12 cellular contexts compared by ENCODE assay signal in genomic region chr19:5628470-5628869, GRCh38. TPM values are rescaled to one million over a fixed set of nuclear protein-coding genes. Genes with fewer than 3 reads are reported as not detected.
DNase-seq lines count a peak whose midpoint lies in the region; ATAC-seq and TF ChIP-seq lines count a peak whose summit lies in the region.
"Had no signal": no experiment of that assay in that cellular context is flagged by ENCODE, and none has a peak within 500 bp of the region (broad histone marks: within the 10 kb centered on the region; RNA-seq: fewer than 3 reads in every experiment).

No MANE protein-coding gene starts in this region.

- H3K4me2 ChIP-seq in mesenchymal stem cell (ENCODE audit: low read length, poor library complexity, severe bottlenecking): no peak overlapping the region
- H3K4me2 ChIP-seq: smooth muscle cell had no signal

- no peak overlapping the region for H4K91ac ChIP-seq in mesenchymal stem cell (ENCODE audit: low read length)

- H3K4ac ChIP-seq in mesenchymal stem cell (ENCODE audit: low read depth in 1 of 2, low read length in 2 of 2): no peak overlapping the region

- H2BK120ac ChIP-seq in mesenchymal stem cell (ENCODE audit: low read depth, low read length): no peak overlapping the region

- H3K4me3 Mint-ChIP-seq in activated CD4-positive, alpha-beta memory T cell treated with anti-CD3 and anti-CD28 coated beads, Interleukin-2, amount 10 ng/mL, durations not matched to agents 7 days and 5 days: no peak overlapping the region
- no peak overlapping the region for H3K4me3 Mint-ChIP-seq in T-helper 2 cell treated with Interferon-gamma antibody and Interleukin-4, amounts not matched to agents 5 μg/mL and 100 μg/mL, for 36 hours

- no peak overlapping the region for H3K4me3 ChIP-seq in GM12865 (ENCODE audit: low read depth, low read length)
- peak overlapping the region in 1 of 2 experiments; percentile 24 for H3K4me3 ChIP-seq in mesenchymal stem cell (ENCODE audit: insufficient read depth in 1 of 2, low read depth in 1 of 2, low read length in 2 of 2)
- H3K4me3 ChIP-seq: mucosa of descending colon, smooth muscle cell had no signal

- no peak overlapping the region for H2BK12ac ChIP-seq in mesenchymal stem cell (ENCODE audit: low read length in 2 of 2)

- H3K27ac Mint-ChIP-seq in activated CD4-positive, alpha-beta memory T cell treated with anti-CD3 and anti-CD28 coated beads, Interleukin-2, amount 10 ng/mL, durations not matched to agents 7 days and 5 days: peak overlapping the region; percentile 19
- no peak overlapping the region for H3K27ac Mint-ChIP-seq in T-helper 2 cell treated with Interferon-gamma antibody and Interleukin-4, amounts not matched to agents 5 μg/mL and 100 μg/mL, for 36 hours

- in situ Hi-C loops in G401 (cut with HindIII; ENCODE audit: low sequenced_read_pairs): no loop called here

- WGBS in mesenchymal stem cell: 100% methylated on average over 1 of the region's 1 CpG

- ATAC-seq in GM18861 (IDR thresholded peaks at IDR 0.05; ENCODE audit: unreplicated experiment): no peak
- ATAC-seq: mucosa of descending colon had no signal

- peaks cover 79% of the 10 kb centered on the region for H3K4me1 Mint-ChIP-seq in activated CD4-positive, alpha-beta memory T cell treated with anti-CD3 and anti-CD28 coated beads, Interleukin-2, amount 10 ng/mL, durations not matched to agents 7 days and 5 days
- peaks cover 55% of the 10 kb centered on the region for H3K4me1 Mint-ChIP-seq in T-helper 2 cell treated with Interferon-gamma antibody and Interleukin-4, amounts not matched to agents 5 μg/mL and 100 μg/mL, for 36 hours (ENCODE audit: low read depth)

- H3K36me3 ChIP-seq in mesenchymal stem cell (ENCODE audit: control insufficient read depth in 1 of 2, insufficient read depth in 2 of 2, low read depth in 1 of 2, low read length in 2 of 2): peaks cover 36 to 51% of the 10 kb centered on the region in 2 experiments

- TF ChIP-seq CTCF in GM12865 (IDR thresholded peaks at IDR 0.05; ENCODE audit: insufficient read depth, low read depth, low read length, missing control alignments): no peak

- no peak overlapping the region for H3K18ac ChIP-seq in mesenchymal stem cell (ENCODE audit: low read depth in 1 of 2, low read length in 2 of 2)

- H2AK5ac ChIP-seq in mesenchymal stem cell (ENCODE audit: low read length, severe bottlenecking): no peak overlapping the region

- peak; percentile 64 for DNase-seq in AG08396 (ENCODE audit: low spot score)
- peak; percentile 39 for DNase-seq in GM12865 (ENCODE audit: low read depth)
- DNase-seq in activated CD4-positive, alpha-beta memory T cell treated with anti-CD3 and anti-CD28 coated beads, Interleukin-2, amount 10 ng/mL, durations not matched to agents 7 days and 5 days: no peak
- peak; percentile 27 for DNase-seq in mesenchymal stem cell
- no peak for DNase-seq in G401 (ENCODE audit: low spot score)
- no peak for DNase-seq in T-helper 2 cell treated with Interferon-gamma antibody and Interleukin-4, amounts not matched to agents 5 μg/mL and 100 μg/mL, for 36 hours (ENCODE audit: low spot score)
- DNase-seq in inferior parietal cortex (ENCODE audit: extremely low spot score): no peak
- DNase-seq: amniotic stem cell, mucosa of descending colon, NCI-H2081 had no signal

- H2AFZ ChIP-seq in mesenchymal stem cell (ENCODE audit: low read depth, low read length): no peak overlapping the region

- POLR2A ChIA-PET in activated CD4-positive, alpha-beta memory T cell treated with anti-CD3 and anti-CD28 coated beads, Interleukin-2, amount 10 ng/mL, durations not matched to agents 7 days and 5 days (lab: Charles Lee): no interaction called here

- no peaks in the 10 kb centered on the region for H3K27me3 Mint-ChIP-seq in activated CD4-positive, alpha-beta memory T cell treated with anti-CD3 and anti-CD28 coated beads, Interleukin-2, amount 10 ng/mL, durations not matched to agents 7 days and 5 days
- no peaks in the 10 kb centered on the region for H3K27me3 Mint-ChIP-seq in T-helper 2 cell treated with Interferon-gamma antibody and Interleukin-4, amounts not matched to agents 5 μg/mL and 100 μg/mL, for 36 hours (ENCODE audit: low read depth)

- H3K23ac ChIP-seq in mesenchymal stem cell (ENCODE audit: low read length in 2 of 2): no peak overlapping the region

- no peak overlapping the region for H2BK15ac ChIP-seq in mesenchymal stem cell (ENCODE audit: low read depth, poor library complexity, severe bottlenecking)

- no peaks in the 10 kb centered on the region for H3K9me3 ChIP-seq in mesenchymal stem cell (ENCODE audit: control insufficient read depth, low read length)
- H3K9me3 ChIP-seq: mucosa of descending colon had no signal

- H3K4me1 ChIP-seq in mesenchymal stem cell (ENCODE audit: control insufficient read depth, insufficient read depth, low read depth, low read length): peaks cover 15% of the 10 kb centered on the region

- H3K9me3 Mint-ChIP-seq in activated CD4-positive, alpha-beta memory T cell treated with anti-CD3 and anti-CD28 coated beads, Interleukin-2, amount 10 ng/mL, durations not matched to agents 7 days and 5 days: no peaks in the 10 kb centered on the region
- H3K9me3 Mint-ChIP-seq in T-helper 2 cell treated with Interferon-gamma antibody and Interleukin-4, amounts not matched to agents 5 μg/mL and 100 μg/mL, for 36 hours: no peaks in the 10 kb centered on the region

- no peak overlapping the region for H4K8ac ChIP-seq in mesenchymal stem cell (ENCODE audit: low read length)

- peak overlapping the region; percentile 78 for H3K9ac ChIP-seq in mesenchymal stem cell (ENCODE audit: low read length)

- no peak overlapping the region for H3K27ac ChIP-seq in mesenchymal stem cell (ENCODE audit: low read length, poor library complexity, severe bottlenecking)

- CTCF ChIA-PET in activated CD4-positive, alpha-beta memory T cell treated with anti-CD3 and anti-CD28 coated beads, Interleukin-2, amount 10 ng/mL, durations not matched to agents 7 days and 5 days (lab: Charles Lee): no interaction called here

- H3K36me3 Mint-ChIP-seq in activated CD4-positive, alpha-beta memory T cell treated with anti-CD3 and anti-CD28 coated beads, Interleukin-2, amount 10 ng/mL, durations not matched to agents 7 days and 5 days (ENCODE audit: low read depth): peaks cover 84% of the 10 kb centered on the region
- H3K36me3 Mint-ChIP-seq in T-helper 2 cell treated with Interferon-gamma antibody and Interleukin-4, amounts not matched to agents 5 μg/mL and 100 μg/mL, for 36 hours (ENCODE audit: low read depth): peaks cover 62% of the 10 kb centered on the region

- H3K79me1 ChIP-seq in mesenchymal stem cell (replicated peaks; ENCODE audit: low read length, poor library complexity, severe bottlenecking): no peaks in the 10 kb centered on the region

- no peak overlapping the region for H2BK5ac ChIP-seq in mesenchymal stem cell (ENCODE audit: low read depth, low read length, poor library complexity, severe bottlenecking)

- H3K14ac ChIP-seq in mesenchymal stem cell (ENCODE audit: low read length in 2 of 2): no peak overlapping the region

- no peaks in the 10 kb centered on the region for H3K27me3 ChIP-seq in mesenchymal stem cell (ENCODE audit: control insufficient read depth in 1 of 2, insufficient read depth in 1 of 2, low read length in 2 of 2)

RNA-seq across cellular contexts. Expression of gene SAFB, which starts 5.6 kb away (rescaled TPM):
- total RNA-seq in activated CD4-positive, alpha-beta memory T cell treated with anti-CD3 and anti-CD28 coated beads, Interleukin-2, amount 10 ng/mL, durations not matched to agents 7 days and 5 days: 100 to 1,000 TPM; 124 to 126 TPM
- polyA plus RNA-seq in mesenchymal stem cell (2013, experiment 1 of 2): 32.5 TPM
- 30.9 TPM for polyA plus RNA-seq in mesenchymal stem cell (2013, experiment 2 of 2)
- 43.8 and 65.7 TPM in 2 replicates for total RNA-seq in G401 (2014; rRNA removed; shearing (Covaris generic))

RNA-seq across cellular contexts. Expression of gene SAFB2, which starts 5.9 kb away (rescaled TPM):
- total RNA-seq in activated CD4-positive, alpha-beta memory T cell treated with anti-CD3 and anti-CD28 coated beads, Interleukin-2, amount 10 ng/mL, durations not matched to agents 7 days and 5 days: 10 to 100 TPM; 90.5 to 90.7 TPM
- 25.9 TPM for polyA plus RNA-seq in mesenchymal stem cell (2013, experiment 1 of 2)
- polyA plus RNA-seq in mesenchymal stem cell (2013, experiment 2 of 2): 24.3 TPM
- total RNA-seq in G401 (2014; rRNA removed; shearing (Covaris generic)): 6.0 and 13.7 TPM in 2 replicates

RNA-seq across cellular contexts. Expression of gene MICOS13, which starts 51.8 kb away (rescaled TPM):
- total RNA-seq in activated CD4-positive, alpha-beta memory T cell treated with anti-CD3 and anti-CD28 coated beads, Interleukin-2, amount 10 ng/mL, durations not matched to agents 7 days and 5 days: 10 to 100 TPM; 38.7 to 39.5 TPM
- polyA plus RNA-seq in mesenchymal stem cell (2013, experiment 1 of 2): 58.1 TPM
- 61.4 TPM for polyA plus RNA-seq in mesenchymal stem cell (2013, experiment 2 of 2)
- 36.5 and 74.5 TPM in 2 replicates for total RNA-seq in G401 (2014; rRNA removed; shearing (Covaris generic))

RNA-seq across cellular contexts. Expression of gene HSD11B1L, which starts 52.4 kb away (rescaled TPM):
- 1 to 10 TPM; 2.5 to 3.2 TPM for total RNA-seq in activated CD4-positive, alpha-beta memory T cell treated with anti-CD3 and anti-CD28 coated beads, Interleukin-2, amount 10 ng/mL, durations not matched to agents 7 days and 5 days
- polyA plus RNA-seq in mesenchymal stem cell (2013, experiment 1 of 2): 13.7 TPM
- 13.5 TPM for polyA plus RNA-seq in mesenchymal stem cell (2013, experiment 2 of 2)
- 15.1 and 18.8 TPM in 2 replicates for total RNA-seq in G401 (2014; rRNA removed; shearing (Covaris generic))

Comparison
In these comparisons a context has a peak if more than half of its experiments do, and no peak if none do; other contexts are left out.
1. DNase-seq: peak in AG08396 (single experiment), GM12865 (single experiment) and mesenchymal stem cell (single experiment); none in activated CD4-positive, alpha-beta memory T cell treated with anti-CD3 and anti-CD28 coated beads, Interleukin-2, amount 10 ng/mL, durations not matched to agents 7 days and 5 days (single experiment), G401 (single experiment), T-helper 2 cell treated with Interferon-gamma antibody and Interleukin-4, amounts not matched to agents 5 μg/mL and 100 μg/mL, for 36 hours (single experiment) and inferior parietal cortex (single experiment).